ENCODE assay signal across 9 cellular contexts in the genomic region with DNA sequence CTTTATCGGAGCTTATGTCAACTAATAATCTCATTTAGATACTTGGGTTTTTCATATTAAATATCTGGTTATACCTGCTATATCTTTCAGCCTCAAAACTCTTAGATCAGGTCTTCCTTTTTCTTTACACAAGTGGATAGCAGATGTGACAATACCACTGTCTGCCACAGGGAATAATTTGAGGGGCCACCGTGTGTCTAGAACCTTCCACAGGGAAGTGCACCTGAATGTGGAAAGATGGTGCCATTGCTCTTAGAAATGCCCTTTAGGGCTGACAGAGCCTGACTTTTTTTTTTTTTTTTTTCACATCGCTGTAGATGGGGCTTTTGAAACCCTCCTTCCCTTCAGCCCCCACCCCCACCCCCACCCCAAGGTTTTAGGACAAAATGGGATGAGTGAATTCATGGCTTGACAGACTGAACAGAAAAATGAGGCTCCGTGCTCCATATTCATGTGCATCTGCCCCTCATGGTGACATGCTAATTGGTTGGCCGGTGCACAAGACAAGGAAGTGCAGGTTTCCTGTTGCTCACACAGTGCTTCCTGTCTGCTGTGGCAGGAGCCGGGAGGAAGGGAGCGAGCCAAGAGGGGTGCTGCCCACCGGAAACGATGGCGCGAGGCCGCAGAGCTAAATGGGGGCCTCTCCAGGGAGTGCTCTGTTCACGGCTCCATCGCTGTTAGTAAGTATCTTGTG.
DNase-seq lines count a peak whose midpoint lies in the region; ATAC-seq, FAIRE-seq and TF ChIP-seq lines count a peak whose summit lies in the region.
"Had no signal": no experiment of that assay in that cellular context is flagged by ENCODE, and none has a peak within 500 bp of the region (broad histone marks: within the 10 kb centered on the region; RNA-seq: fewer than 3 reads in every experiment).

No MANE protein-coding gene starts in this region.

- peak overlapping the region; percentile 52 for H3K4me3 ChIP-seq in GM12878
- H3K4me3 ChIP-seq in psoas muscle, result no peak overlapping the region

- peaks cover 1% of the 10 kb centered on the region for H3K4me1 Mint-ChIP-seq in osteocyte (ENCODE audit: unreplicated experiment)

- H3K27me3 Mint-ChIP-seq in osteocyte (ENCODE audit: unreplicated experiment), result no peaks in the 10 kb centered on the region

- no peak overlapping the region for H3K27ac Mint-ChIP-seq in osteocyte (ENCODE audit: unreplicated experiment)

- H3K4me1 ChIP-seq in GM12878 (ENCODE audit: control insufficient read depth, insufficient read depth, low read length) (peaks cover 9% of the 10 kb centered on the region; the same call in 1 of the 2 replicates), psoas muscle (peaks cover 11% of the 10 kb centered on the region)

- no TSS peak for BruUV-seq in GM12878 (replicated peaks; lab: Mats Ljungman, UMichigan)

- TF ChIP-seq CTCF in GM12878 (IDR thresholded peaks at IDR 0.05 in 2 of 3, conservative IDR thresholded peaks at IDR 0.05 in 1 of 3; ENCODE audit: control insufficient read depth in 2 of 3, extremely low read depth in 1 of 3, insufficient read depth in 1 of 3, low read depth in 3 of 3, low read length in 3 of 3) (0 out of 6 replicates have a peak, but pooled peaks of 1 of the 3 experiments have one; percentile 14), psoas muscle (IDR thresholded peaks at IDR 0.05) (no peak), osteocyte (IDR thresholded peaks at IDR 0.05) (no peak)

- H3K9me3 ChIP-seq in GM12878 (replicated peaks; ENCODE audit: control insufficient read depth, insufficient read depth, low read length) (no peaks in the 10 kb centered on the region; the same call in 2 of the 3 replicates), psoas muscle (no peaks in the 10 kb centered on the region)
- H3K9me3 ChIP-seq: tibial nerve had no signal

- peak; percentile 89 for FAIRE-seq in GM12878 (lab: Jason Lieb, UNC)

- H3K4me2 ChIP-seq in GM12878 (ENCODE audit: control insufficient read depth, insufficient read depth), result peak overlapping the region; percentile 91

- peak overlapping the region; percentile 36 for H3K9ac ChIP-seq in GM12878 (ENCODE audit: control insufficient read depth, insufficient read depth, low read length)

- no peak for TF ChIP-seq RAD21 in GM12878 (IDR thresholded peaks at IDR 0.05; ENCODE audit: insufficient read depth, low read depth, low read length)

- H3K36me3 ChIP-seq in GM12878 (ENCODE audit: control insufficient read depth in 2 of 2, insufficient read depth in 2 of 2, low read length in 1 of 2), result no peaks in the 10 kb centered on the region
- no peaks in the 10 kb centered on the region for H3K36me3 ChIP-seq in psoas muscle (ENCODE audit: insufficient read depth in 1 of 2, low read depth in 1 of 2)
- H3K36me3 ChIP-seq: tibial nerve had no signal

- SMC1A ChIA-PET in GM12878 (lab: Charles Lee; ENCODE audit: uncharacterized antibody, unreplicated experiment), result interaction anchor here (1.3 to 1.9 kb wide), 2 partner anchors 16 to 248 kb away, joined by 3 to 6 read pairs; no protein-coding TSS in a partner anchor

- peak; percentile 97 for ATAC-seq in GM19023 (IDR thresholded peaks at IDR 0.05; ENCODE audit: unreplicated experiment)
- ATAC-seq in HG03108 (IDR thresholded peaks at IDR 0.05; ENCODE audit: unreplicated experiment), result peak; percentile 95
- ATAC-seq in GM12878, result peak; percentile 86
- peak in 3 of 4 donors; percentile 33 to 41 (median 37) for ATAC-seq in psoas muscle

- H3K36me3 Mint-ChIP-seq in osteocyte (ENCODE audit: unreplicated experiment), result no peaks in the 10 kb centered on the region

- WGBS in GM12878 (ENCODE audit: insufficient coverage, insufficient replicate concordance, low lambda C conversion rate, missing lambda C conversion rate), result 10% methylated on average over 13 of the region's 14 CpGs
- WGBS in psoas muscle, 3 donors, result 60 to 68% (median 68%) methylated on average over 14 of the region's 14 CpGs

- POLR2A ChIA-PET in GM12878 (lab: Charles Lee), result no interaction called here

- intact Hi-C loops in GM12878 (cut with micrococcal nuclease; ENCODE audit: unreplicated experiment), result no loop called here
- intact Hi-C loops in psoas muscle (cut with DNase I), result no loop called here

- H2AFZ ChIP-seq in GM12878 (ENCODE audit: control insufficient read depth, low read depth, low read length), result peak overlapping the region; percentile 71

- H3K79me2 ChIP-seq in GM12878 (ENCODE audit: control insufficient read depth, insufficient read depth, low read length), result peaks cover 3% of the 10 kb centered on the region

- no peaks in the 10 kb centered on the region for H3K27me3 ChIP-seq in GM12878 (replicated peaks in 1 of 2; ENCODE audit: control insufficient read depth in 2 of 2, insufficient read depth in 2 of 2, low read length in 1 of 2)
- H3K27me3 ChIP-seq in psoas muscle (ENCODE audit: insufficient read depth in 3 of 3, low read length in 2 of 3), result no peaks in the 10 kb centered on the region
- H3K27me3 ChIP-seq: tibial nerve had no signal

- peak; percentile 80 for TF ChIP-seq POLR2A in GM12878 (IDR thresholded peaks at IDR 0.05; ENCODE audit: low read depth, low read length)

- DNase-seq in T-helper 22 cell (ENCODE audit: low read depth) (peak; percentile 63), GM12878 (ENCODE audit: low read depth, low spot score) (peak; percentile 44), psoas muscle (peak; percentile 46 to 69), osteocyte (ENCODE audit: extremely low spot score, unreplicated experiment) (no peak), AG08395 (ENCODE audit: low spot score) (no peak), NCI-H345 (lab: John Stamatoyannopoulos, UW) (no peak)

- in situ Hi-C loops in GM12878 (cut with MboI), result no loop called here

- TF ChIP-seq EP300 in GM12878 (IDR thresholded peaks at IDR 0.05; ENCODE audit: borderline replicate concordance in 1 of 2, control insufficient read depth in 1 of 2, low read depth in 2 of 2, low read length in 2 of 2), result no peak

- RAD21 ChIA-PET in GM12878 (lab: Charles Lee; ENCODE audit: unreplicated experiment), result no interaction called here

- no peaks in the 10 kb centered on the region for H4K20me1 ChIP-seq in GM12878 (ENCODE audit: control insufficient read depth, insufficient read depth)

- CTCF ChIA-PET in GM12878 (lab: Yijun Ruan, JAX), result interaction anchor here (1.3 kb wide), 1 partner anchor 306 kb away, joined by 3 read pairs; no protein-coding TSS in a partner anchor

- H3K9me3 Mint-ChIP-seq in osteocyte (ENCODE audit: unreplicated experiment), result peaks cover 11% of the 10 kb centered on the region

- H3K27ac ChIP-seq in GM12878 (ENCODE audit: control insufficient read depth, insufficient read depth), result peak overlapping the region; percentile 29
- H3K27ac ChIP-seq in psoas muscle, result peak overlapping the region; percentile 53

- no peak overlapping the region for H3K4me3 Mint-ChIP-seq in osteocyte (ENCODE audit: unreplicated experiment)

TF ChIP-seq in GM12878, 131 proteins besides CTCF, POLR2A, EP300 and RAD21 (continues in another document):
- TF ChIP-seq, protein P1, sequence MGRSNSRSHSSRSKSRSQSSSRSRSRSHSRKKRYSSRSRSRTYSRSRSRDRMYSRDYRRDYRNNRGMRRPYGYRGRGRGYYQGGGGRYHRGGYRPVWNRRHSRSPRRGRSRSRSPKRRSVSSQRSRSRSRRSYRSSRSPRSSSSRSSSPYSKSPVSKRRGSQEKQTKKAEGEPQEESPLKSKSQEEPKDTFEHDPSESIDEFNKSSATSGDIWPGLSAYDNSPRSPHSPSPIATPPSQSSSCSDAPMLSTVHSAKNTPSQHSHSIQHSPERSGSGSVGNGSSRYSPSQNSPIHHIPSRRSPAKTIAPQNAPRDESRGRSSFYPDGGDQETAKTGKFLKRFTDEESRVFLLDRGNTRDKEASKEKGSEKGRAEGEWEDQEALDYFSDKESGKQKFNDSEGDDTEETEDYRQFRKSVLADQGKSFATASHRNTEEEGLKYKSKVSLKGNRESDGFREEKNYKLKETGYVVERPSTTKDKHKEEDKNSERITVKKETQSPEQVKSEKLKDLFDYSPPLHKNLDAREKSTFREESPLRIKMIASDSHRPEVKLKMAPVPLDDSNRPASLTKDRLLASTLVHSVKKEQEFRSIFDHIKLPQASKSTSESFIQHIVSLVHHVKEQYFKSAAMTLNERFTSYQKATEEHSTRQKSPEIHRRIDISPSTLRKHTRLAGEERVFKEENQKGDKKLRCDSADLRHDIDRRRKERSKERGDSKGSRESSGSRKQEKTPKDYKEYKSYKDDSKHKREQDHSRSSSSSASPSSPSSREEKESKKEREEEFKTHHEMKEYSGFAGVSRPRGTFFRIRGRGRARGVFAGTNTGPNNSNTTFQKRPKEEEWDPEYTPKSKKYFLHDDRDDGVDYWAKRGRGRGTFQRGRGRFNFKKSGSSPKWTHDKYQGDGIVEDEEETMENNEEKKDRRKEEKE (IDR thresholded peaks at IDR 0.05), result no peak
- TF ChIP-seq CEBPB (IDR thresholded peaks at IDR 0.05; ENCODE audit: borderline replicate concordance in 1 of 2, low read depth in 2 of 2, low read length in 2 of 2), result no peak
- peak in 1 of 2 experiments; percentile 44; a peak in 1 of 3 replicates for TF ChIP-seq EGR1 (IDR thresholded peaks at IDR 0.05; ENCODE audit: borderline replicate concordance in 1 of 2, low read depth in 2 of 2, low read length in 2 of 2)
- TF ChIP-seq ZNF24 (IDR thresholded peaks at IDR 0.05), result no peak
- TF ChIP-seq MEF2A (IDR thresholded peaks at IDR 0.05; ENCODE audit: insufficient read depth, low read depth, low read length), result no peak
- no peak for TF ChIP-seq KAT2A (conservative IDR thresholded peaks at IDR 0.05; ENCODE audit: control insufficient read depth, low read depth, low read length)
- no peak for TF ChIP-seq ZZZ3 (IDR thresholded peaks at IDR 0.05; ENCODE audit: control insufficient read depth, insufficient read length, low read depth)
- no peak for TF ChIP-seq CHD1 (IDR thresholded peaks at IDR 0.05; ENCODE audit: low read depth, low read length)
- 0 out of 2 replicates have a peak, but pooled peaks have one; percentile 20 for TF ChIP-seq TCF3 (IDR thresholded peaks at IDR 0.05; ENCODE audit: borderline replicate concordance, insufficient read depth, low read depth, low read length)
- TF ChIP-seq SUZ12 (IDR thresholded peaks at IDR 0.05; ENCODE audit: unreplicated experiment), result no peak
- no peak for TF ChIP-seq NR2F1 (conservative IDR thresholded peaks at IDR 0.05)
- TF ChIP-seq TAF1 (IDR thresholded peaks at IDR 0.05; ENCODE audit: borderline replicate concordance, low read depth, low read length), result peak; percentile 72; the same call in 1 of the 2 replicates
- TF ChIP-seq MYC (IDR thresholded peaks at IDR 0.05; ENCODE audit: insufficient read depth, insufficient read length, insufficient replicate concordance, low read length, severe bottlenecking), result no peak
- peak; percentile 37 to 46; a peak in 2 of 4 replicates for TF ChIP-seq IKZF2 (IDR thresholded peaks at IDR 0.05)
- TF ChIP-seq RUNX3 (IDR thresholded peaks at IDR 0.05; ENCODE audit: low read length), result peak; percentile 51

Comparison
In these comparisons a context has a peak if more than half of its experiments do, and no peak if none do; other contexts are left out.
1. ATAC-seq: peak in every context shown above with its lines; median percentile 97 in GM19023; 95 in HG03108; 86 in GM12878; 37 in psoas muscle.
2. DNase-seq: peak in T-helper 22 cell (single experiment), GM12878 (single experiment) and psoas muscle (2 of 2); none in osteocyte (single experiment), AG08395 (single experiment) and NCI-H345 (single experiment).